ENCODE assay signal across 12 cellular contexts in genomic region chrX:139554367-139554766, GRCh38. TPM values are rescaled to one million over a fixed set of nuclear protein-coding genes. Genes with fewer than 3 reads are reported as not detected.
DNase-seq lines count a peak whose midpoint lies in the region; ATAC-seq and TF ChIP-seq lines count a peak whose summit lies in the region.
"Had no signal": no experiment of that assay in that cellular context is flagged by ENCODE, and none has a peak within 500 bp of the region (broad histone marks: within the 10 kb centered on the region; RNA-seq: fewer than 3 reads in every experiment).

No MANE protein-coding gene starts in this region.

- peaks cover 4% of the 10 kb centered on the region for H3K27me3 ChIP-seq in CD4-positive, alpha-beta T cell (ENCODE audit: control insufficient read depth, insufficient read depth, low read length)

- H3K9me3 Mint-ChIP-seq in CD4-positive, alpha-beta T cell: no peaks in the 10 kb centered on the region
- no peaks in the 10 kb centered on the region for H3K9me3 Mint-ChIP-seq in activated CD4-positive, alpha-beta T cell treated with anti-CD3 and anti-CD28 coated beads, Interleukin-2, amount 10 ng/mL, durations not matched to agents 24 days and 14 days
- H3K9me3 Mint-ChIP-seq: stimulated activated naive CD8-positive, alpha-beta T cell treated with anti-CD3 and anti-CD28 coated beads, Interleukin-15, Interleukin-2, amounts not matched to agents 100 ng/mL and 50 ng/mL, for 24 hours had no signal

- CTCF ChIA-PET in CD4-positive, alpha-beta T cell (lab: Charles Lee): no interaction called here

- DNase-seq in NOMO-1 treated with dmso at 0.1 percent for 144 hours (lab: John Stamatoyannopoulos, UW; ENCODE audit: unreplicated experiment): peak; percentile 12
- DNase-seq in CD4-positive, alpha-beta T cell: no peak
- DNase-seq in activated CD4-positive, alpha-beta T cell treated with anti-CD3 and anti-CD28 coated beads, Interleukin-2, amount 10 ng/mL, durations not matched to agents 24 days and 14 days: no peak
- DNase-seq in KG1 (lab: John Stamatoyannopoulos, UW): no peak
- DNase-seq: activated CD8-positive, alpha-beta memory T cell treated with anti-CD3 and anti-CD28 coated beads, Interleukin-2, amount 50 U/mL, for 48 hours; NCI-H446 had no signal

- H3K4me3 Mint-ChIP-seq in CD4-positive, alpha-beta T cell: no peak overlapping the region
- H3K4me3 Mint-ChIP-seq in activated CD4-positive, alpha-beta T cell treated with anti-CD3 and anti-CD28 coated beads, Interleukin-2, amount 10 ng/mL, durations not matched to agents 24 days and 14 days: no peak overlapping the region
- H3K4me3 Mint-ChIP-seq: stimulated activated naive CD8-positive, alpha-beta T cell treated with anti-CD3 and anti-CD28 coated beads, Interleukin-15, Interleukin-2, amounts not matched to agents 100 ng/mL and 50 ng/mL, for 24 hours had no signal

- H3K4me1 Mint-ChIP-seq in CD4-positive, alpha-beta T cell (ENCODE audit: low read depth): peaks cover 13% of the 10 kb centered on the region
- no peaks in the 10 kb centered on the region for H3K4me1 Mint-ChIP-seq in activated CD4-positive, alpha-beta T cell treated with anti-CD3 and anti-CD28 coated beads, Interleukin-2, amount 10 ng/mL, durations not matched to agents 24 days and 14 days

- peaks cover 14% of the 10 kb centered on the region for H3K27me3 Mint-ChIP-seq in CD4-positive, alpha-beta T cell
- H3K27me3 Mint-ChIP-seq in activated CD4-positive, alpha-beta T cell treated with anti-CD3 and anti-CD28 coated beads, Interleukin-2, amount 10 ng/mL, durations not matched to agents 24 days and 14 days: peaks cover 3% of the 10 kb centered on the region

- POLR2A ChIA-PET in CD4-positive, alpha-beta T cell (lab: Charles Lee): no interaction called here

- H3K9me3 ChIP-seq in CD4-positive, alpha-beta T cell (ENCODE audit: control insufficient read depth, low read length): no peaks in the 10 kb centered on the region

- H3K36me3 Mint-ChIP-seq in CD4-positive, alpha-beta T cell (ENCODE audit: low read depth): no peaks in the 10 kb centered on the region
- H3K36me3 Mint-ChIP-seq in activated CD4-positive, alpha-beta T cell treated with anti-CD3 and anti-CD28 coated beads, Interleukin-2, amount 10 ng/mL, durations not matched to agents 24 days and 14 days (ENCODE audit: low read depth): no peaks in the 10 kb centered on the region

- no peak overlapping the region for H3K27ac ChIP-seq in CD4-positive, alpha-beta T cell (ENCODE audit: low read depth, low read length)

- intact Hi-C loops in CD4-positive, alpha-beta T cell (cut with DNase I, micrococcal nuclease): no loop called here
- intact Hi-C loops in activated CD4-positive, alpha-beta T cell treated with anti-CD3 and anti-CD28 coated beads, Interleukin-2, amount 10 ng/mL, durations not matched to agents 24 days and 14 days (cut with micrococcal nuclease): no loop called here

- no peak overlapping the region for H3K27ac Mint-ChIP-seq in CD4-positive, alpha-beta T cell
- no peak overlapping the region for H3K27ac Mint-ChIP-seq in activated CD4-positive, alpha-beta T cell treated with anti-CD3 and anti-CD28 coated beads, Interleukin-2, amount 10 ng/mL, durations not matched to agents 24 days and 14 days
- H3K27ac Mint-ChIP-seq: stimulated activated naive CD8-positive, alpha-beta T cell treated with anti-CD3 and anti-CD28 coated beads, Interleukin-15, Interleukin-2, amounts not matched to agents 100 ng/mL and 50 ng/mL, for 24 hours had no signal

- no peak for TF ChIP-seq CTCF in CD4-positive, alpha-beta T cell (IDR thresholded peaks at IDR 0.05)

- peak; percentile 38 for ATAC-seq in GM18502 (IDR thresholded peaks at IDR 0.05; ENCODE audit: poor library complexity, unreplicated experiment)
- ATAC-seq in GM21360 (IDR thresholded peaks at IDR 0.05; ENCODE audit: unreplicated experiment): peak; percentile 26
- ATAC-seq in HG03060 (IDR thresholded peaks at IDR 0.05; ENCODE audit: low read depth, unreplicated experiment): peak; percentile 17
- ATAC-seq in HG03045 (IDR thresholded peaks at IDR 0.05; ENCODE audit: unreplicated experiment): no peak
- ATAC-seq in CD4-positive, alpha-beta T cell (ENCODE audit: poor library complexity): no peak

RNA-seq across cellular contexts. Expression of gene F9, which starts 23.8 kb away (rescaled TPM):
- not detected for total RNA-seq in CD4-positive, alpha-beta T cell
- not detected in 2 replicates for total RNA-seq in activated CD4-positive, alpha-beta T cell treated with anti-CD3 and anti-CD28 coated beads, Interleukin-2, amount 10 ng/mL, durations not matched to agents 24 days and 14 days
- total RNA-seq: astrocyte had no signal

Comparison
In these comparisons a context has a peak if more than half of its experiments do, and no peak if none do; other contexts are left out.
1. ATAC-seq: peak in GM18502 (single experiment), GM21360 (single experiment) and HG03060 (single experiment); none in HG03045 (single experiment) and CD4-positive, alpha-beta T cell (single experiment).